21 cellular contexts compared by ENCODE assay signal in genomic region chr1:180951186-180951745, GRCh38. TPM values are rescaled to one million over a fixed set of nuclear protein-coding genes. Genes with fewer than 3 reads are reported as not detected.
"Had no signal": no experiment of that assay in that cellular context is flagged by ENCODE, and none has a peak within 500 bp of the region (broad histone marks: within the 10 kb centered on the region; RNA-seq: fewer than 3 reads in every experiment).

No MANE protein-coding gene starts in this region.

- FAIRE-seq: frontal cortex, pancreas had no signal

- H3K4me3 ChIP-seq: heart left ventricle, lower lobe of right lung, pancreas had no signal

- H3K4me1 ChIP-seq: pancreas had no signal

- H3K9me3 Mint-ChIP-seq: neural crest cell had no signal

- H3K27ac Mint-ChIP-seq: activated B cell treated with CpG ODN at 0.5 μM for 24 hours; activated CD8-positive, alpha-beta T cell treated with anti-CD3 and anti-CD28 coated beads for 36 hours; activated naive CD8-positive, alpha-beta T cell; immature natural killer cell; T-helper 2 cell treated with Interferon-gamma antibody and Interleukin-4, amounts not matched to agents 5 μg/mL and 100 μg/mL, for 36 hours had no signal

- ATAC-seq: activated CD8-positive, alpha-beta T cell treated with anti-CD3 and anti-CD28 coated beads for 36 hours; heart left ventricle; lower lobe of right lung; pancreas had no signal

- H3K27me3 ChIP-seq: heart left ventricle, pancreas had no signal

- H3K27me3 Mint-ChIP-seq: activated B cell treated with CpG ODN at 0.5 μM for 24 hours; activated CD8-positive, alpha-beta T cell treated with anti-CD3 and anti-CD28 coated beads for 36 hours; activated naive CD8-positive, alpha-beta T cell had no signal

- H3K27ac ChIP-seq: epithelial cell of prostate, heart left ventricle, lower lobe of right lung, pancreas had no signal

- H3K36me3 ChIP-seq: pancreas had no signal

- H3K4me3 Mint-ChIP-seq: activated B cell treated with CpG ODN at 0.5 μM for 24 hours; activated CD8-positive, alpha-beta T cell treated with anti-CD3 and anti-CD28 coated beads for 36 hours; immature natural killer cell; neural crest cell; T-helper 2 cell treated with Interferon-gamma antibody and Interleukin-4, amounts not matched to agents 5 μg/mL and 100 μg/mL, for 36 hours had no signal

- H3K9me3 ChIP-seq: heart left ventricle, lower lobe of right lung, pancreas had no signal

- DNase-seq: activated B cell treated with CpG ODN at 0.5 μM for 24 hours; activated CD4-positive, alpha-beta T cell treated with anti-CD3 and anti-CD28 coated beads for 48 hours; activated CD8-positive, alpha-beta memory T cell treated with anti-CD3 and anti-CD28 coated beads, Interleukin-2, amount 50 U/mL, for 4 hours; activated CD8-positive, alpha-beta T cell treated with anti-CD3 and anti-CD28 coated beads for 36 hours; activated gamma-delta T cell treated with Interleukin-2 at 50 U/mL for 16 hours; activated T-cell treated with anti-CD3 and anti-CD28 coated beads, Interleukin-2, amount 50 U/mL, for 48 hours; amygdala; cerebellar nuclear complex; heart left ventricle; immature natural killer cell; left cardiac atrium; lower lobe of right lung; pancreas; retina; stimulated activated CD4-positive, alpha-beta T cell treated with anti-CD3 and anti-CD28 coated beads, Interleukin-4, amount 100 ng/mL, for 24 hours; stimulated activated naive CD4-positive, alpha-beta T cell had no signal

RNA-seq across cellular contexts. Expression of gene KIAA1614, which starts 38.6 kb away (rescaled TPM):
- polyA plus RNA-seq: immature natural killer cell had no signal
